ENCODE assay signal across 8 cellular contexts in the genomic region with DNA sequence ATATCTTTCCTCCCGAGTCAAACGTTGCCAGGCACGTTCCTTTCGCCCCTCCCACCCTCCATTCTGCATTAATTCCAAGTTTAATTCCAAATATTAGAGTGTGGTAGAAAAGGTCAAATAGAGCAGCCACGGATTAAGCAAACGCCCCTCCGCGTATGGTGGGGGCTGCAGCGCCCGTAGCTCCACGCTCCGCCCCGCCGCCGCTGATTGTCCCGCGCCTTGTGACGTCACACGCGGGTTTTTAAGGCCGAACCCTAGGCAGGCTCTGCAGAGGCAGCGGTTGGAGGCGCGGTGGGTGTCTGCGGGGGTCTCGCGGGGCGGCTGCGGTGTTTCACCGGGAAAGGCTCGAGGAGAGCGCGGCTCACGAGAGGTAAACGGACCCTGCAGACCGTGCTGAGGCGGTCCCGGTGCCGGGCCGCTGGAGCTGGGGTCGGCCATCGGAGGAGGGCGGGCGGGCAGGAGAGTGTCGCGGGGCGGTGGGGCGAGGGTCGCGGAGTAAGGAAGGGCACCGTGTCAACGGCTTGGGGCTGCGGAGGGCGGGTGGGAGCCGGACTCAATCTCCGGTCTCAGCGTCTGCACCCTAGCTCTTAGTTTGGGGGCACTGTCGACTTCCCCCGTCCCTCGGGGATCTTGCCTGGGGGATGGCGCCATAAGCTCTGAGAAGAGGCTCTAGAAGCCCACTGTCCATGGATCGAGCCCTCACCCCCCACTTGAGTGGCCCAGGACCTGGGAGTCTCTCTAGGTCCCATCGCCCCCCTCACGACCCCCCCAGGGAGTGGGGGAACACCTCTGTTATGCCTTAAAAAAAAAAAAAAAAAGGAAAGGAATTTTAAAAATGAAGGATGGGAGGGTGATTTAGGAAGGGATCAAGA. TPM values are rescaled to one million over a fixed set of nuclear protein-coding genes. Genes with fewer than 3 reads are reported as not detected.
DNase-seq lines count a peak whose midpoint lies in the region; ATAC-seq and TF ChIP-seq lines count a peak whose summit lies in the region.

A gene with protein sequence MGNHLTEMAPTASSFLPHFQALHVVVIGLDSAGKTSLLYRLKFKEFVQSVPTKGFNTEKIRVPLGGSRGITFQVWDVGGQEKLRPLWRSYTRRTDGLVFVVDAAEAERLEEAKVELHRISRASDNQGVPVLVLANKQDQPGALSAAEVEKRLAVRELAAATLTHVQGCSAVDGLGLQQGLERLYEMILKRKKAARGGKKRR (plus strand): TSS at position 270 of the 872 bp plus-strand sequence. CDS start 740 bp downstream, outside the sequence.

- peak within 1 kb of the TSS; percentile 92 for H3K4me3 Mint-ChIP-seq in natural killer cell
- peak within 1 kb of the TSS; percentile 95 to 97 for H3K4me3 Mint-ChIP-seq in stimulated activated naive B cell treated with anti-CD40 and anti-IgM and Interleukin-4, amounts not matched to agents 10 μg/mL and 1 μg/mL and 100 μg/mL, for 72 hours

- H3K27ac ChIP-seq in KMS-11 (no peak within 1 kb of the TSS), RWPE1 (peak within 1 kb of the TSS; percentile 88)

- intact Hi-C loops in natural killer cell (cut with micrococcal nuclease), result loop anchor here (1.0 kb wide), 2 partner anchors 11 to 84 kb away; partner anchors contain the start of gene DHX8

- peaks cover 8% of the 10 kb centered on the region for H3K4me1 ChIP-seq in KMS-11 (ENCODE audit: low read depth, poor library complexity, severe bottlenecking)

- POLR2A ChIA-PET in RWPE1 (lab: Yijun Ruan, JAX; ENCODE audit: low non-redundant PET), result interaction anchor here (0.6 to 2.4 kb wide), 11 partner anchors 11 to 200 kb away, joined by 3 to 8 read pairs (median 5); partner anchors contain the start of gene DHX8

- DNase-seq in GDM1 (lab: John Stamatoyannopoulos, UW) (peak; percentile 52), RWPE1 (ENCODE audit: low spot score) (peak; percentile 75), fibroblast of mammary gland (ENCODE audit: low read depth) (peak; percentile 76), natural killer cell (peak; percentile 81), NCI-H510A treated with DMSO at 0.1 percent for 48 hours (lab: John Stamatoyannopoulos, UW) (no peak)
- DNase-seq in activated T-helper 9 cell treated with anti-CD3 and anti-CD28 coated beads, Interleukin-2, amount 50 U/mL, for 16 hours (ENCODE audit: low read depth), result peak; percentile 68
- peak; percentile 58 for DNase-seq in stimulated activated naive B cell treated with anti-CD40 and anti-IgM and Interleukin-4, amounts not matched to agents 10 μg/mL and 1 μg/mL and 100 μg/mL, for 72 hours

- H3K36me3 ChIP-seq in KMS-11 (ENCODE audit: insufficient read depth), result no peaks in the 10 kb centered on the region

- H3K9ac ChIP-seq in KMS-11, result peak within 1 kb of the TSS; percentile 57; the same call in 1 of the 2 replicates

- peak within 1 kb of the TSS; percentile 94 for H2AFZ ChIP-seq in KMS-11 (ENCODE audit: low read depth)

- ATAC-seq in natural killer cell, result peak; percentile 85 to 93 (median 91)
- peak; percentile 83 to 85 for ATAC-seq in stimulated activated naive B cell treated with anti-CD40 and anti-IgM and Interleukin-4, amounts not matched to agents 10 μg/mL and 1 μg/mL and 100 μg/mL, for 72 hours (replicated peaks)

- H4K20me1 ChIP-seq in KMS-11 (ENCODE audit: insufficient read depth), result no peaks in the 10 kb centered on the region

- H3K27me3 Mint-ChIP-seq in natural killer cell (ENCODE audit: low read depth in 2 of 2), result no peaks in the 10 kb centered on the region
- no peaks in the 10 kb centered on the region for H3K27me3 Mint-ChIP-seq in stimulated activated naive B cell treated with anti-CD40 and anti-IgM and Interleukin-4, amounts not matched to agents 10 μg/mL and 1 μg/mL and 100 μg/mL, for 72 hours

- H3K36me3 Mint-ChIP-seq in natural killer cell, result no peaks in the 10 kb centered on the region
- no peaks in the 10 kb centered on the region for H3K36me3 Mint-ChIP-seq in stimulated activated naive B cell treated with anti-CD40 and anti-IgM and Interleukin-4, amounts not matched to agents 10 μg/mL and 1 μg/mL and 100 μg/mL, for 72 hours

- CTCF ChIA-PET in RWPE1 (lab: Yijun Ruan, JAX), result interaction anchor here (0.6 to 7.7 kb wide), 3 partner anchors 20 to 84 kb away, joined by 3 to 81 read pairs (median 3); partner anchors contain the start of gene DHX8

- no peak for TF ChIP-seq CTCF in KMS-11 (conservative IDR thresholded peaks at IDR 0.05; ENCODE audit: low read depth, low read length)
- TF ChIP-seq CTCF in RWPE1 (conservative IDR thresholded peaks at IDR 0.05; ENCODE audit: low read depth), result no peak
- TF ChIP-seq CTCF in fibroblast of mammary gland (conservative IDR thresholded peaks at IDR 0.05; ENCODE audit: control insufficient read depth, insufficient read depth, low read depth, low read length), result no peak
- TF ChIP-seq CTCF in natural killer cell (IDR thresholded peaks at IDR 0.05), result no peak

- no peak within 1 kb of the TSS for H3K4me3 ChIP-seq in KMS-11 (IDR thresholded peaks at IDR 0.05; ENCODE audit: insufficient read depth, low read depth, low read length)
- H3K4me3 ChIP-seq in fibroblast of mammary gland (ENCODE audit: control insufficient read depth, low read depth, low read length), result peak within 1 kb of the TSS; percentile 79

- H3K79me2 ChIP-seq in KMS-11 (ENCODE audit: insufficient read depth, low read depth), result no peaks in the 10 kb centered on the region

- H3K4me2 ChIP-seq in KMS-11, result peak within 1 kb of the TSS; percentile 70

- H3K27me3 ChIP-seq in KMS-11 (ENCODE audit: insufficient read depth, low read depth), result no peaks in the 10 kb centered on the region; the same call in 1 of the 2 replicates

- H3K4me1 Mint-ChIP-seq in natural killer cell, result peaks cover 18 to 20% of the 10 kb centered on the region in 2 donors
- peaks cover 26 to 35% of the 10 kb centered on the region in 2 donors for H3K4me1 Mint-ChIP-seq in stimulated activated naive B cell treated with anti-CD40 and anti-IgM and Interleukin-4, amounts not matched to agents 10 μg/mL and 1 μg/mL and 100 μg/mL, for 72 hours

- H3K9me3 Mint-ChIP-seq in natural killer cell, result no peaks in the 10 kb centered on the region
- no peaks in the 10 kb centered on the region for H3K9me3 Mint-ChIP-seq in stimulated activated naive B cell treated with anti-CD40 and anti-IgM and Interleukin-4, amounts not matched to agents 10 μg/mL and 1 μg/mL and 100 μg/mL, for 72 hours

- H3K27ac Mint-ChIP-seq in natural killer cell, result peak within 1 kb of the TSS; percentile 77 to 95
- H3K27ac Mint-ChIP-seq in stimulated activated naive B cell treated with anti-CD40 and anti-IgM and Interleukin-4, amounts not matched to agents 10 μg/mL and 1 μg/mL and 100 μg/mL, for 72 hours, result peak within 1 kb of the TSS; percentile 97

RNA-seq across cellular contexts. Expression of the gene that starts here (rescaled TPM):
- total RNA-seq in natural killer cell, result 1 to 10 TPM; 4.1 to 6.9 (median 5.3) TPM
